ENCODE assay signal across 10 cellular contexts in the genomic region with DNA sequence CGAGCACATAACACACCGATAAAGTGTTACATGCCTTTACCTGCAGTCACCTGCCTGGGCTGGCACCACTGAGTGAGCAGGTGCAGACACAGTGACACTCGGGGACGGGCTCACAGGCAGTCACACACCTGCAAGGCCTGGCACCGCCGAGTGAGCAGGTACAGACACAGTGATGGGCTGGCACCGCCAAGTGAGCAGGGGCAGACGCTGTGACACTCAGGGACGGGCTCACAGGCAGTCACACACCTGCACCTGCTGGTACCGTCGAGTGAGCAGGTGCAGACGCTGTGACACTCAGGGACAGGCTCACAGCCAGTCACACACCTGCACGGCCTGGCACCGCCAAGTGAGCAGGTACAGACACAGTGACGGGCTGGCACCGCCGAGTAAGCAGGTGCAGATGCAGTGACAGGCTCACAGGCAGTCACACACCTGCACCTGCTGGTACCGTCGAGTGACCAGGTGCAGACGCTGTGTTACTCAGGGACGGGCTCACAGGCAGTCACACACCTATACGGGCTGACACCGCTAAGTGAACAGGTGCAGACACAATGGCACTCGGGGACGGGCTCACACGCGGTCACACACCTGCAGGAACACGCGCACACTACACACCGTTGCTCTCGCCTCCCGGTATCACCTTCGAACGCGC. TPM values are rescaled to one million over a fixed set of nuclear protein-coding genes. Genes with fewer than 3 reads are reported as not detected.
DNase-seq lines count a peak whose midpoint lies in the region; ATAC-seq and TF ChIP-seq lines count a peak whose summit lies in the region.
"Had no signal": no experiment of that assay in that cellular context is flagged by ENCODE, and none has a peak within 500 bp of the region (broad histone marks: within the 10 kb centered on the region; RNA-seq: fewer than 3 reads in every experiment).

No MANE protein-coding gene starts in this region.

- H3K9me3 ChIP-seq in body of pancreas, result no peaks in the 10 kb centered on the region
- peaks cover 0 to 35% of the 10 kb centered on the region in 2 donors for H3K9me3 ChIP-seq in lung (ENCODE audit: control insufficient read depth in 2 of 2, insufficient read depth in 1 of 2, low read length in 1 of 2)
- no peaks in the 10 kb centered on the region for H3K9me3 ChIP-seq in tibial artery
- peaks cover 16% of the 10 kb centered on the region; the same call in 1 of the 2 replicates for H3K9me3 ChIP-seq in Caco-2

- peaks cover 20% of the 10 kb centered on the region for H3K9me3 Mint-ChIP-seq in Caco-2 (ENCODE audit: unreplicated experiment)

- peak; percentile 31 to 43 for ATAC-seq in activated CD4-positive, CD25-positive, alpha-beta regulatory T cell treated with anti-CD3 and anti-CD28 coated beads, Interleukin-2, amount 50 U/mL, for 24 hours
- ATAC-seq in body of pancreas, result peak; percentile 64
- ATAC-seq in lung (ENCODE audit: insufficient read depth, low FRiP score), result no peak
- ATAC-seq in HG03565 (IDR thresholded peaks at IDR 0.05; ENCODE audit: unreplicated experiment), result no peak

- TF ChIP-seq CTCF in body of pancreas (IDR thresholded peaks at IDR 0.05), result peak in 1 of 7 experiments; percentile 7
- no peak for TF ChIP-seq CTCF in lung (IDR thresholded peaks at IDR 0.05; ENCODE audit: control extremely low read depth, extremely low read depth)
- TF ChIP-seq CTCF in tibial artery (IDR thresholded peaks at IDR 0.05), result no peak
- TF ChIP-seq CTCF in Caco-2 (IDR thresholded peaks at IDR 0.05; ENCODE audit: insufficient read depth in 1 of 2, low read depth in 1 of 2, low read length in 1 of 2, severe bottlenecking in 1 of 2, unreplicated experiment in 1 of 2), result no peak

- no peaks in the 10 kb centered on the region for H3K36me3 Mint-ChIP-seq in Caco-2 (ENCODE audit: insufficient read depth, unreplicated experiment)

- peak overlapping the region in 1 of 2 donors; percentile 2 for H3K4me3 ChIP-seq in body of pancreas
- peak overlapping the region; percentile 85 for H3K4me3 ChIP-seq in lung
- H3K4me3 ChIP-seq in tibial artery, result peak overlapping the region; percentile 62 to 64
- no peak overlapping the region for H3K4me3 ChIP-seq in Caco-2 (ENCODE audit: low read depth, low read length)

- H3K27me3 ChIP-seq in body of pancreas (no peaks in the 10 kb centered on the region), lung (ENCODE audit: control insufficient read depth, insufficient read depth) (no peaks in the 10 kb centered on the region), tibial artery (no peaks in the 10 kb centered on the region), Caco-2 (replicated peaks; ENCODE audit: control insufficient read depth, insufficient read depth, low read length) (no peaks in the 10 kb centered on the region)

- H3K4me1 Mint-ChIP-seq in Caco-2 (ENCODE audit: low read depth, unreplicated experiment), result no peaks in the 10 kb centered on the region

- H3K27me3 Mint-ChIP-seq in Caco-2 (ENCODE audit: insufficient read depth, unreplicated experiment), result no peaks in the 10 kb centered on the region

- TF ChIP-seq POLR2A in body of pancreas (IDR thresholded peaks at IDR 0.05), result no peak

- intact Hi-C loops in body of pancreas (cut with DNase I), result no loop called here
- intact Hi-C loops in tibial artery (cut with DNase I; ENCODE audit: low total_unique reads), result loop anchor here (5.0 kb wide), 1 partner anchor 284 kb away; no protein-coding TSS in a partner anchor
- intact Hi-C loops in Caco-2 (cut with micrococcal nuclease; ENCODE audit: unreplicated experiment), result no loop called here

- H3K27ac ChIP-seq in body of pancreas (peak overlapping the region in 3 of 4 donors; percentile 53 to 66 (median 62)), lung (ENCODE audit: low read depth in 1 of 2, low read length in 1 of 2) (peak overlapping the region; percentile 29 to 54), tibial artery (peak overlapping the region; percentile 51 to 67)

- no peak overlapping the region for H3K4me3 Mint-ChIP-seq in Caco-2 (ENCODE audit: unreplicated experiment)

- BruUV-seq in Caco-2 (replicated peaks; lab: Mats Ljungman, UMichigan), result no TSS peak

- no peak overlapping the region for H3K27ac Mint-ChIP-seq in Caco-2 (ENCODE audit: unreplicated experiment)

- H3K36me3 ChIP-seq in body of pancreas (replicated peaks in 1 of 2; ENCODE audit: insufficient read depth in 1 of 2, low read depth in 2 of 2) (no peaks in the 10 kb centered on the region), lung (ENCODE audit: control insufficient read depth in 2 of 2, insufficient read depth in 2 of 2, low read length in 2 of 2) (no peaks in the 10 kb centered on the region), tibial artery (peaks cover 0 to 11% (median 0%) of the 10 kb centered on the region in 3 donors), Caco-2 (ENCODE audit: control insufficient read depth, insufficient read depth, low read length) (no peaks in the 10 kb centered on the region)

- no peak for DNase-seq in activated CD4-positive, CD25-positive, alpha-beta regulatory T cell treated with anti-CD3 and anti-CD28 coated beads, Interleukin-2, amount 50 U/mL, for 72 hours
- DNase-seq in body of pancreas (peak; percentile 24 to 82 (median 56)), lung (ENCODE audit: low spot score) (no peak), tibial artery (peak in 1 of 2 donors; percentile 22), medulla oblongata (ENCODE audit: extremely low spot score) (no peak), Caco-2 (no peak)
- DNase-seq: SIG-M5 had no signal

- H3K4me1 ChIP-seq in body of pancreas (peaks cover 10% of the 10 kb centered on the region), lung (ENCODE audit: control insufficient read depth in 2 of 2, insufficient read depth in 2 of 2, low read length in 2 of 2) (peaks cover 0 to 13% of the 10 kb centered on the region in 2 donors), tibial artery (peaks cover 0 to 18% (median 13%) of the 10 kb centered on the region in 4 donors), Caco-2 (no peaks in the 10 kb centered on the region)

- POLR2A ChIA-PET in Caco-2 (lab: Charles Lee), result no interaction called here

- CTCF ChIA-PET in Caco-2 (lab: Charles Lee), result no interaction called here

- 3 to 15% methylated on average over 7 to 35 of the region's 35 CpGs for WGBS in body of pancreas, 2 donors
- WGBS in lung, 2 donors, result 30 to 33% methylated on average over 35 of the region's 35 CpGs

RNA-seq across cellular contexts. Expression of a gene that starts 0.5 kb away (rescaled TPM):
- total RNA-seq in body of pancreas, result 1 to 10 TPM; 4.0 to 4.2 TPM
- total RNA-seq in lung, result 1 to 10 TPM; 2.6 to 3.2 TPM
- 1 to 10 TPM in 1 of 2 donors, under 1 TPM in 1; 0.49 to 1.2 TPM for polyA plus RNA-seq in lung
- not detected in 2 replicates for total RNA-seq in Caco-2 (2022)

RNA-seq across cellular contexts. Expression of a gene that starts 28.1 kb away (rescaled TPM):
- total RNA-seq in body of pancreas (not detected), lung (under 1 TPM; 0.40 to 0.94 TPM), Caco-2 (2022) (not detected in 2 replicates)
- polyA plus RNA-seq in lung, result under 1 TPM; 0.10 to 0.15 TPM
- total RNA-seq: HT1080 had no signal

Comparison
In these comparisons a context has a peak if more than half of its experiments do, and no peak if none do; other contexts are left out.
1. ATAC-seq: peak in activated CD4-positive, CD25-positive, alpha-beta regulatory T cell treated with anti-CD3 and anti-CD28 coated beads, Interleukin-2, amount 50 U/mL, for 24 hours (2 of 2) and body of pancreas (single experiment); none in lung (single experiment) and HG03565 (single experiment).
2. DNase-seq: peak in body of pancreas (4 of 4); none in activated CD4-positive, CD25-positive, alpha-beta regulatory T cell treated with anti-CD3 and anti-CD28 coated beads, Interleukin-2, amount 50 U/mL, for 72 hours (single experiment), lung (single experiment), medulla oblongata (single experiment) and Caco-2 (0 of 2).
3. Peak in every context shown above with its lines, with median percentiles within 50 percentile points of each other: H3K27ac ChIP-seq.